ENCODE assay signal across 8 cellular contexts in genomic region chr3:119322523-119323400, GRCh38. TPM values are rescaled to one million over a fixed set of nuclear protein-coding genes. Genes with fewer than 3 reads are reported as not detected.
DNase-seq lines count a peak whose midpoint lies in the region; ATAC-seq and TF ChIP-seq lines count a peak whose summit lies in the region.

No MANE protein-coding gene starts in this region.

- TF ChIP-seq POLR2A in GM15510 (IDR thresholded peaks at IDR 0.05; ENCODE audit: borderline replicate concordance, extremely low read depth, insufficient read length): peak; percentile 85

- H2AFZ ChIP-seq in hepatocyte: peak overlapping the region; percentile 83

- H3K27ac ChIP-seq in angular gyrus (ENCODE audit: low read depth, low read length): peak overlapping the region; percentile 68
- peak overlapping the region; percentile 99 for H3K27ac ChIP-seq in hepatocyte

- peaks cover 23% of the 10 kb centered on the region for H3K4me1 Mint-ChIP-seq in T-helper 17 cell

- no peaks in the 10 kb centered on the region for H3K27me3 Mint-ChIP-seq in T-helper 17 cell

- peak overlapping the region; percentile 99 for H3K27ac Mint-ChIP-seq in T-helper 17 cell

- TF ChIP-seq CTCF in hepatocyte (IDR thresholded peaks at IDR 0.05; ENCODE audit: poor library complexity): peak; percentile 31

- peaks cover 26% of the 10 kb centered on the region for H3K4me1 ChIP-seq in hepatocyte (ENCODE audit: insufficient read depth)

- WGBS in hepatocyte (ENCODE audit: low lambda C conversion rate, missing lambda C conversion rate): 1% methylated on average over 54 of the region's 84 CpGs

- ATAC-seq in HG02840 (IDR thresholded peaks at IDR 0.05; ENCODE audit: low FRiP score, unreplicated experiment): peak; percentile 84
- ATAC-seq in T-helper 17 cell: peak; percentile 88

- no peaks in the 10 kb centered on the region for H3K36me3 Mint-ChIP-seq in T-helper 17 cell (ENCODE audit: low read depth)

- H3K4me3 Mint-ChIP-seq in T-helper 17 cell: peak overlapping the region; percentile 95

- H3K9me2 ChIP-seq in hepatocyte (replicated peaks; ENCODE audit: insufficient read depth): no peaks in the 10 kb centered on the region

- peak overlapping the region; percentile 66 for H3K4me3 ChIP-seq in hepatocyte

- peak overlapping the region; percentile 85 for H3K4me2 ChIP-seq in hepatocyte

- no peaks in the 10 kb centered on the region for H3K9me3 ChIP-seq in T-helper 17 cell (ENCODE audit: control insufficient read depth, low read length, poor library complexity, severe bottlenecking)
- H3K9me3 ChIP-seq in hepatocyte (ENCODE audit: low read depth): no peaks in the 10 kb centered on the region

- peaks cover 20% of the 10 kb centered on the region for H3K79me2 ChIP-seq in hepatocyte

- no peaks in the 10 kb centered on the region for H3K36me3 ChIP-seq in hepatocyte (replicated peaks; ENCODE audit: insufficient read depth, low read depth)

- no peaks in the 10 kb centered on the region for H3K27me3 ChIP-seq in hepatocyte

- DNase-seq in NCI-H146 (lab: John Stamatoyannopoulos, UW) (peak; percentile 90), T-helper 17 cell (peak; percentile 88 to 91 (median 90)), hepatocyte (ENCODE audit: low spot score) (peak; percentile 92), retina (peak; percentile 92), cerebellar nuclear complex (lab: John Stamatoyannopoulos, UW) (no peak)

- no peaks in the 10 kb centered on the region for H4K20me1 ChIP-seq in hepatocyte (ENCODE audit: insufficient read depth, poor library complexity, severe bottlenecking)

RNA-seq across cellular contexts. Expression of gene ARHGAP31, which starts 28.6 kb away (rescaled TPM):
- total RNA-seq in T-helper 17 cell (10 to 100 TPM; 11.4 to 11.8 TPM), hepatocyte (6.4 and 7.3 TPM in 2 replicates)
- 2.9 and 3.2 TPM in 2 replicates for polyA plus RNA-seq in hepatocyte

Comparison
In these comparisons a context has a peak if more than half of its experiments do, and no peak if none do; other contexts are left out.
1. DNase-seq: peak in NCI-H146 (single experiment), T-helper 17 cell (3 of 3), hepatocyte (single experiment) and retina (single experiment); none in cerebellar nuclear complex (0 of 2).